In genomic region chr12:116538076-116538591, GRCh38 we compare ENCODE assay signal across 10 cellular contexts. TPM values are rescaled to one million over a fixed set of nuclear protein-coding genes. Genes with fewer than 3 reads are reported as not detected.
A peak's percentile ranks its signal among the peaks of the same experiment; 100 is the strongest.
DNase-seq lines count a peak whose midpoint lies in the region; ATAC-seq and TF ChIP-seq lines count a peak whose summit lies in the region.
"Had no signal": no experiment of that assay in that cellular context is flagged by ENCODE, and none has a peak within 500 bp of the region (broad histone marks: within the 10 kb centered on the region; RNA-seq: fewer than 3 reads in every experiment).

No MANE protein-coding gene starts in this region.

- WGBS in thyroid gland, 2 donors, result 64 to 81% methylated on average over 1 of the region's 1 CpG

- no peaks in the 10 kb centered on the region for H3K9me3 ChIP-seq in MM.1S (replicated peaks; ENCODE audit: insufficient read depth, low read length)
- no peaks in the 10 kb centered on the region for H3K9me3 ChIP-seq in thyroid gland
- H3K9me3 ChIP-seq in CD8-positive, alpha-beta memory T cell (ENCODE audit: low read length), result no peaks in the 10 kb centered on the region
- H3K9me3 ChIP-seq: A549, upper lobe of left lung had no signal

- no peaks in the 10 kb centered on the region for H3K9me2 ChIP-seq in MM.1S (replicated peaks; ENCODE audit: insufficient read depth, low read length)

- no peak overlapping the region for H3K27ac Mint-ChIP-seq in activated CD8-positive, alpha-beta T cell treated with anti-CD3 and anti-CD28 coated beads for 36 hours
- no peak overlapping the region for H3K27ac Mint-ChIP-seq in activated CD8-positive, alpha-beta T cell treated with anti-CD3 and anti-CD28 coated beads, Interleukin-2, amount 10 ng/mL, durations not matched to agents 7 days and 5 days
- peak overlapping the region; percentile 94 for H3K27ac Mint-ChIP-seq in stimulated activated naive B cell treated with anti-CD40 and anti-IgM and Interleukin-4, amounts not matched to agents 10 μg/mL and 1 μg/mL and 100 μg/mL, for 72 hours
- no peak overlapping the region for H3K27ac Mint-ChIP-seq in CD8-positive, alpha-beta memory T cell

- H3K27ac ChIP-seq in MM.1S (ENCODE audit: low read length), result peak overlapping the region; percentile 98
- H3K27ac ChIP-seq in thyroid gland, result peak overlapping the region in 1 of 3 donors; percentile 68
- H3K27ac ChIP-seq in CD8-positive, alpha-beta memory T cell (ENCODE audit: low read depth, low read length), result no peak overlapping the region
- H3K27ac ChIP-seq: upper lobe of left lung had no signal

- peak overlapping the region; percentile 62 for H3K9ac ChIP-seq in MM.1S (ENCODE audit: low read length)

- no peaks in the 10 kb centered on the region for H4K20me1 ChIP-seq in MM.1S (ENCODE audit: insufficient read depth, low read length)

- H3K27me3 ChIP-seq in MM.1S (replicated peaks; ENCODE audit: insufficient read depth, low read length) (no peaks in the 10 kb centered on the region), thyroid gland (no peaks in the 10 kb centered on the region)
- H3K27me3 ChIP-seq in CD8-positive, alpha-beta memory T cell (ENCODE audit: insufficient read depth, low read length, poor library complexity, severe bottlenecking), result no peaks in the 10 kb centered on the region
- H3K27me3 ChIP-seq: upper lobe of left lung had no signal

- TF ChIP-seq POLR2A in thyroid gland (IDR thresholded peaks at IDR 0.05), result no peak

- H3K4me3 ChIP-seq in MM.1S (ENCODE audit: low read length), result peak overlapping the region; percentile 37; the same call in 1 of the 2 replicates
- no peak overlapping the region for H3K4me3 ChIP-seq in thyroid gland (replicated peaks in 1 of 3)
- H3K4me3 ChIP-seq in CD8-positive, alpha-beta memory T cell (ENCODE audit: low read length), result no peak overlapping the region
- H3K4me3 ChIP-seq: A549, upper lobe of left lung had no signal

- POLR2A ChIA-PET in activated CD8-positive, alpha-beta T cell treated with anti-CD3 and anti-CD28 coated beads for 36 hours (lab: Charles Lee), result interaction anchor here (0.7 kb wide), 1 partner anchor 22 kb away, joined by 4 read pairs; the partner anchor contains the start of gene MAP1LC3B2
- POLR2A ChIA-PET in activated CD8-positive, alpha-beta T cell treated with anti-CD3 and anti-CD28 coated beads, Interleukin-2, amount 10 ng/mL, durations not matched to agents 7 days and 5 days (lab: Charles Lee), result interaction anchor here (0.5 to 2.9 kb wide), 2 partner anchors 8 to 21 kb away, joined by 3 to 11 read pairs; partner anchors contain the start of gene MAP1LC3B2
- POLR2A ChIA-PET in CD8-positive, alpha-beta memory T cell (lab: Charles Lee), result no interaction called here

- H3K4me1 Mint-ChIP-seq in activated CD8-positive, alpha-beta T cell treated with anti-CD3 and anti-CD28 coated beads for 36 hours (ENCODE audit: low read depth), result peaks cover 30% of the 10 kb centered on the region
- H3K4me1 Mint-ChIP-seq in activated CD8-positive, alpha-beta T cell treated with anti-CD3 and anti-CD28 coated beads, Interleukin-2, amount 10 ng/mL, durations not matched to agents 7 days and 5 days (ENCODE audit: low read depth), result peaks cover 34% of the 10 kb centered on the region
- H3K4me1 Mint-ChIP-seq in stimulated activated naive B cell treated with anti-CD40 and anti-IgM and Interleukin-4, amounts not matched to agents 10 μg/mL and 1 μg/mL and 100 μg/mL, for 72 hours, result peaks cover 51 to 66% of the 10 kb centered on the region in 2 donors
- H3K4me1 Mint-ChIP-seq in CD8-positive, alpha-beta memory T cell, result peaks cover 15 to 31% (median 22%) of the 10 kb centered on the region in 3 donors

- H3K4me1 ChIP-seq in MM.1S (ENCODE audit: low read length) (peaks cover 39% of the 10 kb centered on the region), thyroid gland (peaks cover 24 to 45% of the 10 kb centered on the region in 2 donors)
- peaks cover 3% of the 10 kb centered on the region for H3K4me1 ChIP-seq in CD8-positive, alpha-beta memory T cell (ENCODE audit: insufficient read depth, low read length)

- H3K36me3 ChIP-seq in MM.1S (replicated peaks; ENCODE audit: insufficient read depth, low read length), result no peaks in the 10 kb centered on the region
- H3K36me3 ChIP-seq in thyroid gland, result no peaks in the 10 kb centered on the region
- no peaks in the 10 kb centered on the region for H3K36me3 ChIP-seq in CD8-positive, alpha-beta memory T cell (ENCODE audit: insufficient read depth, low read length)
- H3K36me3 ChIP-seq: upper lobe of left lung had no signal

- peak overlapping the region; percentile 19; the same call in 1 of the 2 replicates for H2AFZ ChIP-seq in MM.1S (ENCODE audit: low read length)

- H3K4me2 ChIP-seq in MM.1S (ENCODE audit: low read depth, low read length), result peak overlapping the region; percentile 83

- TF ChIP-seq CTCF in activated CD8-positive, alpha-beta T cell treated with anti-CD3 and anti-CD28 coated beads for 36 hours (IDR thresholded peaks at IDR 0.05), result no peak
- no peak for TF ChIP-seq CTCF in MM.1S (IDR thresholded peaks at IDR 0.05; ENCODE audit: low read length)
- no peak for TF ChIP-seq CTCF in thyroid gland (IDR thresholded peaks at IDR 0.05)

- ATAC-seq in activated CD8-positive, alpha-beta T cell treated with anti-CD3 and anti-CD28 coated beads for 36 hours, result peak; percentile 8
- ATAC-seq in activated CD8-positive, alpha-beta T cell treated with anti-CD3 and anti-CD28 coated beads, Interleukin-2, amount 10 ng/mL, durations not matched to agents 7 days and 5 days, result no peak
- peak; percentile 51 for ATAC-seq in HG02642 (IDR thresholded peaks at IDR 0.05; ENCODE audit: poor library complexity, unreplicated experiment)
- peak; percentile 56 to 57 for ATAC-seq in stimulated activated naive B cell treated with anti-CD40 and anti-IgM and Interleukin-4, amounts not matched to agents 10 μg/mL and 1 μg/mL and 100 μg/mL, for 72 hours (replicated peaks)
- no peak for ATAC-seq in GM19324 (IDR thresholded peaks at IDR 0.05; ENCODE audit: low FRiP score, unreplicated experiment)
- ATAC-seq: A549 had no signal

- DNase-seq in activated CD8-positive, alpha-beta T cell treated with anti-CD3 and anti-CD28 coated beads for 36 hours, result no peak
- DNase-seq in activated CD8-positive, alpha-beta T cell treated with anti-CD3 and anti-CD28 coated beads, Interleukin-2, amount 10 ng/mL, durations not matched to agents 7 days and 5 days, result no peak
- DNase-seq in MM.1S, result peak; percentile 73
- DNase-seq in stimulated activated naive B cell treated with anti-CD40 and anti-IgM and Interleukin-4, amounts not matched to agents 10 μg/mL and 1 μg/mL and 100 μg/mL, for 72 hours, result no peak
- no peak for DNase-seq in thyroid gland
- DNase-seq in CD8-positive, alpha-beta memory T cell, result no peak
- DNase-seq: upper lobe of left lung had no signal

- CTCF ChIA-PET in activated CD8-positive, alpha-beta T cell treated with anti-CD3 and anti-CD28 coated beads for 36 hours (lab: Charles Lee), result no interaction called here
- CTCF ChIA-PET in activated CD8-positive, alpha-beta T cell treated with anti-CD3 and anti-CD28 coated beads, Interleukin-2, amount 10 ng/mL, durations not matched to agents 7 days and 5 days (lab: Charles Lee), result interaction anchor here (1.3 kb wide), 1 partner anchor 21 kb away, joined by 4 read pairs; the partner anchor contains the start of gene MAP1LC3B2
- CTCF ChIA-PET in CD8-positive, alpha-beta memory T cell (lab: Charles Lee), result interaction anchor here (1.3 kb wide), 1 partner anchor 22 kb away, joined by 3 read pairs; no protein-coding TSS in a partner anchor

- peaks cover 3% of the 10 kb centered on the region for H3K27me3 Mint-ChIP-seq in activated CD8-positive, alpha-beta T cell treated with anti-CD3 and anti-CD28 coated beads for 36 hours
- H3K27me3 Mint-ChIP-seq in activated CD8-positive, alpha-beta T cell treated with anti-CD3 and anti-CD28 coated beads, Interleukin-2, amount 10 ng/mL, durations not matched to agents 7 days and 5 days (ENCODE audit: low read depth), result no peaks in the 10 kb centered on the region
- no peaks in the 10 kb centered on the region for H3K27me3 Mint-ChIP-seq in stimulated activated naive B cell treated with anti-CD40 and anti-IgM and Interleukin-4, amounts not matched to agents 10 μg/mL and 1 μg/mL and 100 μg/mL, for 72 hours
- H3K27me3 Mint-ChIP-seq in CD8-positive, alpha-beta memory T cell, result peaks cover 0 to 1% of the 10 kb centered on the region in 2 donors

- H3K79me2 ChIP-seq in MM.1S (ENCODE audit: low read length), result peaks cover 7% of the 10 kb centered on the region

- H3K4me3 Mint-ChIP-seq in activated CD8-positive, alpha-beta T cell treated with anti-CD3 and anti-CD28 coated beads for 36 hours, result no peak overlapping the region
- no peak overlapping the region for H3K4me3 Mint-ChIP-seq in activated CD8-positive, alpha-beta T cell treated with anti-CD3 and anti-CD28 coated beads, Interleukin-2, amount 10 ng/mL, durations not matched to agents 7 days and 5 days
- H3K4me3 Mint-ChIP-seq in stimulated activated naive B cell treated with anti-CD40 and anti-IgM and Interleukin-4, amounts not matched to agents 10 μg/mL and 1 μg/mL and 100 μg/mL, for 72 hours, result peak overlapping the region; percentile 76 to 77
- no peak overlapping the region for H3K4me3 Mint-ChIP-seq in CD8-positive, alpha-beta memory T cell

- intact Hi-C loops in activated CD8-positive, alpha-beta T cell treated with anti-CD3 and anti-CD28 coated beads for 36 hours (cut with micrococcal nuclease), result no loop called here
- intact Hi-C loops in thyroid gland (cut with DNase I), result no loop called here

- no peaks in the 10 kb centered on the region for H3K36me3 Mint-ChIP-seq in activated CD8-positive, alpha-beta T cell treated with anti-CD3 and anti-CD28 coated beads for 36 hours (ENCODE audit: low read depth)
- no peaks in the 10 kb centered on the region for H3K36me3 Mint-ChIP-seq in activated CD8-positive, alpha-beta T cell treated with anti-CD3 and anti-CD28 coated beads, Interleukin-2, amount 10 ng/mL, durations not matched to agents 7 days and 5 days (ENCODE audit: low read depth)
- peaks cover 0 to 3% of the 10 kb centered on the region in 2 donors for H3K36me3 Mint-ChIP-seq in stimulated activated naive B cell treated with anti-CD40 and anti-IgM and Interleukin-4, amounts not matched to agents 10 μg/mL and 1 μg/mL and 100 μg/mL, for 72 hours
- H3K36me3 Mint-ChIP-seq in CD8-positive, alpha-beta memory T cell, result no peaks in the 10 kb centered on the region

- H3K9me3 Mint-ChIP-seq in activated CD8-positive, alpha-beta T cell treated with anti-CD3 and anti-CD28 coated beads for 36 hours, result no peaks in the 10 kb centered on the region
- H3K9me3 Mint-ChIP-seq in activated CD8-positive, alpha-beta T cell treated with anti-CD3 and anti-CD28 coated beads, Interleukin-2, amount 10 ng/mL, durations not matched to agents 7 days and 5 days (ENCODE audit: insufficient read depth), result no peaks in the 10 kb centered on the region
- peaks cover 0 to 7% of the 10 kb centered on the region in 2 donors for H3K9me3 Mint-ChIP-seq in stimulated activated naive B cell treated with anti-CD40 and anti-IgM and Interleukin-4, amounts not matched to agents 10 μg/mL and 1 μg/mL and 100 μg/mL, for 72 hours
- H3K9me3 Mint-ChIP-seq in CD8-positive, alpha-beta memory T cell, result no peaks in the 10 kb centered on the region

- H3F3A ChIP-seq in MM.1S (ENCODE audit: insufficient read depth, low read length), result peaks cover 35% of the 10 kb centered on the region

RNA-seq across cellular contexts. Expression of gene MAP1LC3B2, which starts 21.0 kb away (rescaled TPM):
- total RNA-seq in activated CD8-positive, alpha-beta T cell treated with anti-CD3 and anti-CD28 coated beads for 36 hours, result 1 to 10 TPM; 1.9 to 3.1 TPM
- total RNA-seq in activated CD8-positive, alpha-beta T cell treated with anti-CD3 and anti-CD28 coated beads, Interleukin-2, amount 10 ng/mL, durations not matched to agents 7 days and 5 days, result 1 to 10 TPM; 1.3 to 1.7 TPM
- total RNA-seq in thyroid gland, result 1 to 10 TPM in 1 of 4 donors, not detected in 3; 1.6 TPM
- total RNA-seq in CD8-positive, alpha-beta memory T cell, result 1 to 10 TPM in 1 of 2 experiments, under 1 TPM in 1; 0.96 to 1.7 TPM
- 5.8 TPM for polyA plus RNA-seq in CD8-positive, alpha-beta memory T cell

Comparison
In these comparisons a context has a peak if more than half of its experiments do, and no peak if none do; other contexts are left out.
1. ATAC-seq: peak in activated CD8-positive, alpha-beta T cell treated with anti-CD3 and anti-CD28 coated beads for 36 hours (single experiment), HG02642 (single experiment) and stimulated activated naive B cell treated with anti-CD40 and anti-IgM and Interleukin-4, amounts not matched to agents 10 μg/mL and 1 μg/mL and 100 μg/mL, for 72 hours (2 of 2); none in activated CD8-positive, alpha-beta T cell treated with anti-CD3 and anti-CD28 coated beads, Interleukin-2, amount 10 ng/mL, durations not matched to agents 7 days and 5 days (single experiment) and GM19324 (single experiment).
2. H3K4me3 Mint-ChIP-seq: peak in stimulated activated naive B cell treated with anti-CD40 and anti-IgM and Interleukin-4, amounts not matched to agents 10 μg/mL and 1 μg/mL and 100 μg/mL, for 72 hours (2 of 2); none in activated CD8-positive, alpha-beta T cell treated with anti-CD3 and anti-CD28 coated beads for 36 hours (single experiment), activated CD8-positive, alpha-beta T cell treated with anti-CD3 and anti-CD28 coated beads, Interleukin-2, amount 10 ng/mL, durations not matched to agents 7 days and 5 days (single experiment) and CD8-positive, alpha-beta memory T cell (0 of 7).